8 cellular contexts compared by ENCODE assay signal in genomic region chr17:29931253-29931932, GRCh38. TPM values are rescaled to one million over a fixed set of nuclear protein-coding genes. Genes with fewer than 3 reads are reported as not detected.
DNase-seq lines count a peak whose midpoint lies in the region; ATAC-seq and TF ChIP-seq lines count a peak whose summit lies in the region.

No MANE protein-coding gene starts in this region.

- H3K36me3 Mint-ChIP-seq in activated naive CD8-positive, alpha-beta T cell treated with anti-CD3 and anti-CD28 coated beads, Interleukin-2, amount 50 U/mL, for 24 hours (ENCODE audit: low read depth) = peaks cover 3% of the 10 kb centered on the region

- H3K9me3 ChIP-seq in left ventricle myocardium inferior (replicated peaks) = no peaks in the 10 kb centered on the region

- peaks cover 25% of the 10 kb centered on the region for H3K4me1 Mint-ChIP-seq in activated naive CD8-positive, alpha-beta T cell treated with anti-CD3 and anti-CD28 coated beads, Interleukin-2, amount 50 U/mL, for 24 hours

- no peak overlapping the region for H3K4me3 Mint-ChIP-seq in activated naive CD8-positive, alpha-beta T cell treated with anti-CD3 and anti-CD28 coated beads, Interleukin-2, amount 50 U/mL, for 24 hours

- no peaks in the 10 kb centered on the region for H3K9me3 Mint-ChIP-seq in activated naive CD8-positive, alpha-beta T cell treated with anti-CD3 and anti-CD28 coated beads, Interleukin-2, amount 50 U/mL, for 24 hours

- H3K27me3 Mint-ChIP-seq in activated naive CD8-positive, alpha-beta T cell treated with anti-CD3 and anti-CD28 coated beads, Interleukin-2, amount 50 U/mL, for 24 hours = no peaks in the 10 kb centered on the region

- DNase-seq in NCI-H128 (lab: John Stamatoyannopoulos, UW; ENCODE audit: unreplicated experiment) (peak; percentile 64), SKM-1 (lab: John Stamatoyannopoulos, UW; ENCODE audit: unreplicated experiment) (peak; percentile 87), left ventricle myocardium inferior (peak; percentile 43), putamen (ENCODE audit: low spot score) (peak; percentile 93), cortex of kidney (lab: John Stamatoyannopoulos, UW) (no peak)
- DNase-seq in activated naive CD8-positive, alpha-beta T cell treated with anti-CD3 and anti-CD28 coated beads, Interleukin-2, amount 50 U/mL, for 24 hours = peak; percentile 54

- H3K27me3 ChIP-seq in left ventricle myocardium inferior (ENCODE audit: low read depth) = no peaks in the 10 kb centered on the region

- peak overlapping the region; percentile 92 for H3K27ac ChIP-seq in left ventricle myocardium inferior (replicated peaks)

- no peak overlapping the region for H3K27ac Mint-ChIP-seq in activated naive CD8-positive, alpha-beta T cell treated with anti-CD3 and anti-CD28 coated beads, Interleukin-2, amount 50 U/mL, for 24 hours

- intact Hi-C loops in left ventricle myocardium inferior (cut with micrococcal nuclease) = loop anchor here (2.0 kb wide), 1 partner anchor 125 kb away; no protein-coding TSS in a partner anchor

- ATAC-seq in HG02759 (IDR thresholded peaks at IDR 0.05; ENCODE audit: unreplicated experiment) = peak; percentile 74
- peak; percentile 82 for ATAC-seq in activated naive CD8-positive, alpha-beta T cell treated with anti-CD3 and anti-CD28 coated beads, Interleukin-2, amount 50 U/mL, for 24 hours

- TF ChIP-seq CTCF in GM12872 (IDR thresholded peaks at IDR 0.05; ENCODE audit: insufficient read depth, low read depth, low read length) (peak; percentile 91), left ventricle myocardium inferior (IDR thresholded peaks at IDR 0.05; ENCODE audit: borderline replicate concordance) (peak; percentile 94)

- peak overlapping the region; percentile 84 for H3K4me3 ChIP-seq in left ventricle myocardium inferior

- no peaks in the 10 kb centered on the region for H3K36me3 ChIP-seq in left ventricle myocardium inferior

- peaks cover 53% of the 10 kb centered on the region for H3K4me1 ChIP-seq in left ventricle myocardium inferior

RNA-seq across cellular contexts. Expression of gene SSH2, which starts 1.4 kb away (rescaled TPM):
- 28.6 TPM for total RNA-seq in left ventricle myocardium inferior

RNA-seq across cellular contexts. Expression of gene EFCAB5, which starts 10.0 kb away (rescaled TPM):
- total RNA-seq in left ventricle myocardium inferior = not detected
